Comparison of ENCODE assay signal across 12 cellular contexts in the genomic region with DNA sequence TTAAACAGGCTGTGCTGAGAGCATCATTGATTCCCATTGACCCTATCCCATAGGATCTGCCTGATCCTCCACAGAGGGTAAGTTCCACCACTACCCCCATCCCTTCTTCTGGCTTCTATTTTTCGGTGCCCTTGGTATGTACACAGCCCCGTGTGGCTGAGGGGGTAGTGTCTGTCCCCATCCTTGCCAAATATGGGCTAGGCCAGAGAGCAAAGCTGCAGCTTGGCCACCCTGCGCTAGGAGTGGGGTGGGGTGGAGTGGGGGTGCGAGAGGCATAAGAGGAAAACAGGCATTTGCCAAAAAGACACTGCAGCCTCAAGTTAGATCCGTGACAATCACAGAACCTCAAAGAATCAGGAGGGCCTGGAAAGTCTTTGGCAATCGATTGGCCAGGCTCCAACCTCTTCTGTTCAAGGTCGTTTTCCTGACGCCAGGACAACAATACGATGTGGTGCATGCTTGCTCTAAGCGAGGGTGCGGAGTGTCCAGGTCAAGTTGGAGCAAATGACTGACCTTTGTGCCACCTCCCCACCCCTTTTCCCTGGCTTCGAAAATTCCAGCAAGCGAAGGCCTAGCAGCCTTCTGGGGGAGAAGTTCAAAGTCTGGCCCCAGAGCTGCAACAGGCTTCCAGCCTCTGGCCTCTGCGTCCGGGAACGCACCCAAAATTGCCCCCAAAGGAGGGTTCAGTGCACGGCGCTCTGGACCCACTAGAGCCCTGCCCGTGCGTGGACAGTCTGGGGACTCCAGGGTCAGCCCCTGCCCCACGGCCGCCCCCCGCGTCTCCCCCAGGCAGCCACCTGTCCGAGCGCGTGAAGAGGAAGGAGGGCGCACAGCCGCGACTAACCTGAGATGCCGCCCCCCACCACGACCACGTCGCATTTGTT. TPM values are rescaled to one million over a fixed set of nuclear protein-coding genes. Genes with fewer than 3 reads are reported as not detected.
A peak's percentile ranks its signal among the peaks of the same experiment; 100 is the strongest.
DNase-seq lines count a peak whose midpoint lies in the region; ATAC-seq, FAIRE-seq and TF ChIP-seq lines count a peak whose summit lies in the region.
"Had no signal": no experiment of that assay in that cellular context is flagged by ENCODE, and none has a peak within 500 bp of the region (broad histone marks: within the 10 kb centered on the region; RNA-seq: fewer than 3 reads in every experiment).

No MANE protein-coding gene starts in this region.

- H3K4me3 ChIP-seq in fibroblast of the aortic adventitia (ENCODE audit: low read depth, low read length) (peak overlapping the region; percentile 25), tibial artery (peak overlapping the region; percentile 57 to 59), osteoblast (ENCODE audit: insufficient read depth, low read length) (no peak overlapping the region), PC-3 (ENCODE audit: low read length) (no peak overlapping the region)

- H3K36me3 ChIP-seq in tibial artery (no peaks in the 10 kb centered on the region), osteoblast (ENCODE audit: insufficient read depth, low read length) (no peaks in the 10 kb centered on the region), PC-3 (ENCODE audit: low read depth, low read length) (no peaks in the 10 kb centered on the region)

- no peaks in the 10 kb centered on the region for H4K20me1 ChIP-seq in osteoblast (ENCODE audit: insufficient read depth, low read length)
- no peaks in the 10 kb centered on the region for H4K20me1 ChIP-seq in PC-3 (ENCODE audit: low read length)

- no peak for TF ChIP-seq CTCF in fibroblast of the aortic adventitia (IDR thresholded peaks at IDR 0.05; ENCODE audit: insufficient read depth, low read length)
- no peak for TF ChIP-seq CTCF in tibial artery (IDR thresholded peaks at IDR 0.05)
- TF ChIP-seq CTCF in HFFc6 (IDR thresholded peaks at IDR 0.05) = no peak
- no peak for TF ChIP-seq CTCF in osteoblast (IDR thresholded peaks at IDR 0.05; ENCODE audit: extremely low read depth, low read depth, low read length)
- no peak for TF ChIP-seq CTCF in PC-3 (conservative IDR thresholded peaks at IDR 0.05; ENCODE audit: low read depth, low read length)

- no peak for ATAC-seq in PC-3

- no peak for DNase-seq in activated T-helper 2 cell treated with anti-CD3 and anti-CD28 coated beads, Interferon-gamma antibody, Interleukin-2, Interleukin-4, amounts not matched to agents 10 μg/mL and 5 μg/mL and 100 μg/mL, durations not matched to agents 14 hours and 24 hours and 36 hours (ENCODE audit: low spot score)
- DNase-seq in fibroblast of the aortic adventitia (ENCODE audit: low read depth) (no peak), mucosa of gallbladder (ENCODE audit: low spot score) (peak; percentile 39), tibial artery (peak in 1 of 2 donors; percentile 37), HFFc6 (no peak), osteoblast (ENCODE audit: insufficient read length, low spot score, missing footprints) (no peak), urothelium cell line (ENCODE audit: low spot score) (no peak), PC-3 (no peak)
- DNase-seq: activated naive CD4-positive, alpha-beta T cell; DMS79; NCI-H1417 treated with DMSO at 0.1 percent for 48 hours had no signal

- peak overlapping the region; percentile 52 for H3K4me3 Mint-ChIP-seq in activated T-helper 2 cell treated with anti-CD3 and anti-CD28 coated beads, Interferon-gamma antibody, Interleukin-2, Interleukin-4, amounts not matched to agents 10 μg/mL and 5 μg/mL and 100 μg/mL, durations not matched to agents 14 hours and 24 hours and 36 hours (ENCODE audit: low read depth)
- no peak overlapping the region for H3K4me3 Mint-ChIP-seq in HFFc6

- H2AFZ ChIP-seq in osteoblast (ENCODE audit: low read length) (no peak overlapping the region), PC-3 (ENCODE audit: low read length) (no peak overlapping the region)

- no TSS peak for BruUV-seq in PC-3 (replicated peaks; lab: Mats Ljungman, UMichigan)

- H3K27me3 Mint-ChIP-seq in activated T-helper 2 cell treated with anti-CD3 and anti-CD28 coated beads, Interferon-gamma antibody, Interleukin-2, Interleukin-4, amounts not matched to agents 10 μg/mL and 5 μg/mL and 100 μg/mL, durations not matched to agents 14 hours and 24 hours and 36 hours (ENCODE audit: low read depth) = peaks cover 2% of the 10 kb centered on the region
- H3K27me3 Mint-ChIP-seq in HFFc6 (ENCODE audit: insufficient read depth) = peaks cover 3% of the 10 kb centered on the region; the same call in 1 of the 2 replicates

- intact Hi-C loops in activated T-helper 2 cell treated with anti-CD3 and anti-CD28 coated beads, Interferon-gamma antibody, Interleukin-2, Interleukin-4, amounts not matched to agents 10 μg/mL and 5 μg/mL and 100 μg/mL, durations not matched to agents 14 hours and 24 hours and 36 hours (cut with micrococcal nuclease) = loop anchor here (10.0 kb wide), 1 partner anchor 67 kb away; no protein-coding TSS in a partner anchor
- intact Hi-C loops in tibial artery (cut with DNase I; ENCODE audit: low total_unique reads) = no loop called here
- intact Hi-C loops in PC-3 (cut with micrococcal nuclease) = no loop called here

- H3K9me3 Mint-ChIP-seq in activated T-helper 2 cell treated with anti-CD3 and anti-CD28 coated beads, Interferon-gamma antibody, Interleukin-2, Interleukin-4, amounts not matched to agents 10 μg/mL and 5 μg/mL and 100 μg/mL, durations not matched to agents 14 hours and 24 hours and 36 hours = no peaks in the 10 kb centered on the region
- H3K9me3 Mint-ChIP-seq in HFFc6 = no peaks in the 10 kb centered on the region; the same call in 1 of the 2 replicates

- H3K4me1 ChIP-seq in tibial artery = peaks cover 0 to 47% (median 3%) of the 10 kb centered on the region in 4 donors
- no peaks in the 10 kb centered on the region for H3K4me1 ChIP-seq in osteoblast (ENCODE audit: insufficient read depth, low read length)
- peaks cover 16% of the 10 kb centered on the region for H3K4me1 ChIP-seq in PC-3 (ENCODE audit: insufficient read depth, low read length)

- no peaks in the 10 kb centered on the region for H3K27me3 ChIP-seq in tibial artery
- peaks cover 28% of the 10 kb centered on the region for H3K27me3 ChIP-seq in osteoblast (ENCODE audit: insufficient read depth, low read length)
- H3K27me3 ChIP-seq in PC-3 (ENCODE audit: low read length) = no peaks in the 10 kb centered on the region

- POLR2A ChIA-PET in PC-3 (lab: Charles Lee; ENCODE audit: unreplicated experiment) = no interaction called here

- H3F3A ChIP-seq in PC-3 (ENCODE audit: low read length, unreplicated experiment) = no peaks in the 10 kb centered on the region

- H3K27ac Mint-ChIP-seq in activated T-helper 2 cell treated with anti-CD3 and anti-CD28 coated beads, Interferon-gamma antibody, Interleukin-2, Interleukin-4, amounts not matched to agents 10 μg/mL and 5 μg/mL and 100 μg/mL, durations not matched to agents 14 hours and 24 hours and 36 hours = no peak overlapping the region
- H3K27ac Mint-ChIP-seq in HFFc6 = no peak overlapping the region

- H3K4me2 ChIP-seq in osteoblast (ENCODE audit: insufficient read depth, low read length) = no peak overlapping the region
- H3K4me2 ChIP-seq in PC-3 (ENCODE audit: low read length) = no peak overlapping the region

- peak overlapping the region; percentile 79 to 86 for H3K27ac ChIP-seq in tibial artery
- no peak overlapping the region for H3K27ac ChIP-seq in osteoblast (ENCODE audit: low read depth, low read length)
- H3K27ac ChIP-seq in PC-3 (ENCODE audit: low read length) = no peak overlapping the region
- H3K27ac ChIP-seq: VCaP had no signal

- no peak for FAIRE-seq in urothelium cell line (lab: Jason Lieb, UNC)

- H3K9me2 ChIP-seq in PC-3 (replicated peaks; ENCODE audit: low read length) = no peaks in the 10 kb centered on the region

- H3K9ac ChIP-seq in PC-3 (ENCODE audit: low read length) = no peak overlapping the region

- H3K79me2 ChIP-seq in osteoblast (ENCODE audit: insufficient read depth, low read length) = no peaks in the 10 kb centered on the region
- H3K79me2 ChIP-seq in PC-3 (ENCODE audit: low read length) = no peaks in the 10 kb centered on the region

- H3K36me3 Mint-ChIP-seq in activated T-helper 2 cell treated with anti-CD3 and anti-CD28 coated beads, Interferon-gamma antibody, Interleukin-2, Interleukin-4, amounts not matched to agents 10 μg/mL and 5 μg/mL and 100 μg/mL, durations not matched to agents 14 hours and 24 hours and 36 hours (ENCODE audit: low read depth) = no peaks in the 10 kb centered on the region
- H3K36me3 Mint-ChIP-seq in HFFc6 (ENCODE audit: low read depth) = no peaks in the 10 kb centered on the region

- H3K9me3 ChIP-seq in tibial artery (no peaks in the 10 kb centered on the region), osteoblast (ENCODE audit: low read depth, low read length) (no peaks in the 10 kb centered on the region), PC-3 (ENCODE audit: low read length) (no peaks in the 10 kb centered on the region)

- H3K4me1 Mint-ChIP-seq in activated T-helper 2 cell treated with anti-CD3 and anti-CD28 coated beads, Interferon-gamma antibody, Interleukin-2, Interleukin-4, amounts not matched to agents 10 μg/mL and 5 μg/mL and 100 μg/mL, durations not matched to agents 14 hours and 24 hours and 36 hours (ENCODE audit: low read depth) = peaks cover 11% of the 10 kb centered on the region
- H3K4me1 Mint-ChIP-seq in HFFc6 (ENCODE audit: low read depth) = no peaks in the 10 kb centered on the region

- CTCF ChIA-PET in PC-3 (lab: Charles Lee) = no interaction called here

RNA-seq across cellular contexts. Expression of gene MAOB, which starts 0.6 kb away (rescaled TPM):
- total RNA-seq in activated T-helper 2 cell treated with anti-CD3 and anti-CD28 coated beads, Interferon-gamma antibody, Interleukin-2, Interleukin-4, amounts not matched to agents 10 μg/mL and 5 μg/mL and 100 μg/mL, durations not matched to agents 14 hours and 24 hours and 36 hours = 10.3 and 11.6 TPM in 2 replicates
- total RNA-seq in fibroblast of the aortic adventitia (ENCODE audit: low replicate concordance) (0.72 TPM in 1 of 2 replicates, not detected in the other), mucosa of gallbladder (40.9 TPM), osteoblast (0.29 and 0.72 TPM in 2 replicates), PC-3 (2014; rRNA removed) (not detected in 2 replicates)
- not detected for total RNA-seq in HFFc6 (2021; fragmentation: NEBNext Ultra II Directional; extraction: Animal tissue kit (Norgen Biotek cat#: 25700))

Comparison
In these comparisons a context has a peak if more than half of its experiments do, and no peak if none do; other contexts are left out.
1. H3K4me3 ChIP-seq: peak in fibroblast of the aortic adventitia (single experiment) and tibial artery (2 of 2); none in osteoblast (single experiment) and PC-3 (single experiment).
2. H3K27ac ChIP-seq: peak in tibial artery (2 of 2); none in osteoblast (single experiment) and PC-3 (single experiment).